1 cellular context compared by ENCODE assay signal in the genomic region with DNA sequence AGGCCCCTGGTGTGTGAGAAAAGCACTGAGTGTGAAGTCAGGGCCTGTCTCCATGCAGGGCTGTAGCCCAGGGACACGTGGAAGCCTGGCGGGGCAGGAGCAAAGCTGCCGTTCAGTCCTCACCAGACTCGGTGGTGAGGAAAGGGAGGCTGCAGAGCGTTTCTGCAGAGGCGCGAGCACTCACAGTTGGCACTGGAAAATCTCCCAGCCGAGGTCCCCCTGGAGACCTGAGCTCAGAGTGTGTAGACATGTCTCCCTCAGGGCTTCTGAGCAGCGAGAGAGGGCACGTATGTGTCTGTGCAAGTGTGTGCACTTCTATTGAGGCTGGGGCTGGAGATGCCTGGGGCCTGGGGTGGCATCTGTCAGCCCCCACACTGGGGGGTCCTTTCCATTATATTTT.
TF ChIP-seq lines count a peak whose summit lies in the region.

No MANE protein-coding gene starts in this region.

TF ChIP-seq in GM23338, 12 proteins besides CTCF, POLR2A, EP300 and RAD21 (continued from another document):
- TF ChIP-seq, protein P1, sequence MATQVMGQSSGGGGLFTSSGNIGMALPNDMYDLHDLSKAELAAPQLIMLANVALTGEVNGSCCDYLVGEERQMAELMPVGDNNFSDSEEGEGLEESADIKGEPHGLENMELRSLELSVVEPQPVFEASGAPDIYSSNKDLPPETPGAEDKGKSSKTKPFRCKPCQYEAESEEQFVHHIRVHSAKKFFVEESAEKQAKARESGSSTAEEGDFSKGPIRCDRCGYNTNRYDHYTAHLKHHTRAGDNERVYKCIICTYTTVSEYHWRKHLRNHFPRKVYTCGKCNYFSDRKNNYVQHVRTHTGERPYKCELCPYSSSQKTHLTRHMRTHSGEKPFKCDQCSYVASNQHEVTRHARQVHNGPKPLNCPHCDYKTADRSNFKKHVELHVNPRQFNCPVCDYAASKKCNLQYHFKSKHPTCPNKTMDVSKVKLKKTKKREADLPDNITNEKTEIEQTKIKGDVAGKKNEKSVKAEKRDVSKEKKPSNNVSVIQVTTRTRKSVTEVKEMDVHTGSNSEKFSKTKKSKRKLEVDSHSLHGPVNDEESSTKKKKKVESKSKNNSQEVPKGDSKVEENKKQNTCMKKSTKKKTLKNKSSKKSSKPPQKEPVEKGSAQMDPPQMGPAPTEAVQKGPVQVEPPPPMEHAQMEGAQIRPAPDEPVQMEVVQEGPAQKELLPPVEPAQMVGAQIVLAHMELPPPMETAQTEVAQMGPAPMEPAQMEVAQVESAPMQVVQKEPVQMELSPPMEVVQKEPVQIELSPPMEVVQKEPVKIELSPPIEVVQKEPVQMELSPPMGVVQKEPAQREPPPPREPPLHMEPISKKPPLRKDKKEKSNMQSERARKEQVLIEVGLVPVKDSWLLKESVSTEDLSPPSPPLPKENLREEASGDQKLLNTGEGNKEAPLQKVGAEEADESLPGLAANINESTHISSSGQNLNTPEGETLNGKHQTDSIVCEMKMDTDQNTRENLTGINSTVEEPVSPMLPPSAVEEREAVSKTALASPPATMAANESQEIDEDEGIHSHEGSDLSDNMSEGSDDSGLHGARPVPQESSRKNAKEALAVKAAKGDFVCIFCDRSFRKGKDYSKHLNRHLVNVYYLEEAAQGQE (IDR thresholded peaks at IDR 0.05; ENCODE audit: unreplicated experiment) = no peak
- TF ChIP-seq, protein P2, sequence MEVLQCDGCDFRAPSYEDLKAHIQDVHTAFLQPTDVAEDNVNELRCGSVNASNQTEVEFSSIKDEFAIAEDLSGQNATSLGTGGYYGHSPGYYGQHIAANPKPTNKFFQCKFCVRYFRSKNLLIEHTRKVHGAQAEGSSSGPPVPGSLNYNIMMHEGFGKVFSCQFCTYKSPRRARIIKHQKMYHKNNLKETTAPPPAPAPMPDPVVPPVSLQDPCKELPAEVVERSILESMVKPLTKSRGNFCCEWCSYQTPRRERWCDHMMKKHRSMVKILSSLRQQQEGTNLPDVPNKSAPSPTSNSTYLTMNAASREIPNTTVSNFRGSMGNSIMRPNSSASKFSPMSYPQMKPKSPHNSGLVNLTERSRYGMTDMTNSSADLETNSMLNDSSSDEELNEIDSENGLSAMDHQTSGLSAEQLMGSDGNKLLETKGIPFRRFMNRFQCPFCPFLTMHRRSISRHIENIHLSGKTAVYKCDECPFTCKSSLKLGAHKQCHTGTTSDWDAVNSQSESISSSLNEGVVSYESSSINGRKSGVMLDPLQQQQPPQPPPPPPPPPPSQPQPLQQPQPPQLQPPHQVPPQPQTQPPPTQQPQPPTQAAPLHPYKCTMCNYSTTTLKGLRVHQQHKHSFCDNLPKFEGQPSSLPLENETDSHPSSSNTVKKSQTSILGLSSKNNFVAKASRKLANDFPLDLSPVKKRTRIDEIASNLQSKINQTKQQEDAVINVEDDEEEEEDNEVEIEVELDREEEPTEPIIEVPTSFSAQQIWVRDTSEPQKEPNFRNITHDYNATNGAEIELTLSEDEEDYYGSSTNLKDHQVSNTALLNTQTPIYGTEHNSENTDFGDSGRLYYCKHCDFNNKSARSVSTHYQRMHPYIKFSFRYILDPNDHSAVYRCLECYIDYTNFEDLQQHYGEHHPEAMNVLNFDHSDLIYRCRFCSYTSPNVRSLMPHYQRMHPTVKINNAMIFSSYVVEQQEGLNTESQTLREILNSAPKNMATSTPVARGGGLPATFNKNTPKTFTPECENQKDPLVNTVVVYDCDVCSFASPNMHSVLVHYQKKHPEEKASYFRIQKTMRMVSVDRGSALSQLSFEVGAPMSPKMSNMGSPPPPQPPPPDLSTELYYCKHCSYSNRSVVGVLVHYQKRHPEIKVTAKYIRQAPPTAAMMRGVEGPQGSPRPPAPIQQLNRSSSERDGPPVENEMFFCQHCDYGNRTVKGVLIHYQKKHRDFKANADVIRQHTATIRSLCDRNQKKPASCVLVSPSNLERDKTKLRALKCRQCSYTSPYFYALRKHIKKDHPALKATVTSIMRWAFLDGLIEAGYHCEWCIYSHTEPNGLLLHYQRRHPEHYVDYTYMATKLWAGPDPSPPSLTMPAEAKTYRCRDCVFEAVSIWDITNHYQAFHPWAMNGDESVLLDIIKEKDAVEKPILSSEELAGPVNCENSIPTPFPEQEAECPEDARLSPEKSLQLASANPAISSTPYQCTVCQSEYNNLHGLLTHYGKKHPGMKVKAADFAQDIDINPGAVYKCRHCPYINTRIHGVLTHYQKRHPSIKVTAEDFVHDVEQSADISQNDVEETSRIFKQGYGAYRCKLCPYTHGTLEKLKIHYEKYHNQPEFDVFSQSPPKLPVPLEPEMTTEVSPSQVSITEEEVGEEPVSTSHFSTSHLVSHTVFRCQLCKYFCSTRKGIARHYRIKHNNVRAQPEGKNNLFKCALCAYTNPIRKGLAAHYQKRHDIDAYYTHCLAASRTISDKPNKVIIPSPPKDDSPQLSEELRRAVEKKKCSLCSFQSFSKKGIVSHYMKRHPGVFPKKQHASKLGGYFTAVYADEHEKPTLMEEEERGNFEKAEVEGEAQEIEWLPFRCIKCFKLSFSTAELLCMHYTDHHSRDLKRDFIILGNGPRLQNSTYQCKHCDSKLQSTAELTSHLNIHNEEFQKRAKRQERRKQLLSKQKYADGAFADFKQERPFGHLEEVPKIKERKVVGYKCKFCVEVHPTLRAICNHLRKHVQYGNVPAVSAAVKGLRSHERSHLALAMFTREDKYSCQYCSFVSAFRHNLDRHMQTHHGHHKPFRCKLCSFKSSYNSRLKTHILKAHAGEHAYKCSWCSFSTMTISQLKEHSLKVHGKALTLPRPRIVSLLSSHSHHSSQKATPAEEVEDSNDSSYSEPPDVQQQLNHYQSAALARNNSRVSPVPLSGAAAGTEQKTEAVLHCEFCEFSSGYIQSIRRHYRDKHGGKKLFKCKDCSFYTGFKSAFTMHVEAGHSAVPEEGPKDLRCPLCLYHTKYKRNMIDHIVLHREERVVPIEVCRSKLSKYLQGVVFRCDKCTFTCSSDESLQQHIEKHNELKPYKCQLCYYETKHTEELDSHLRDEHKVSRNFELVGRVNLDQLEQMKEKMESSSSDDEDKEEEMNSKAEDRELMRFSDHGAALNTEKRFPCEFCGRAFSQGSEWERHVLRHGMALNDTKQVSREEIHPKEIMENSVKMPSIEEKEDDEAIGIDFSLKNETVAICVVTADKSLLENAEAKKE (CRISPR knock-in tag; IDR thresholded peaks at IDR 0.05) = no peak
